In the genomic region with DNA sequence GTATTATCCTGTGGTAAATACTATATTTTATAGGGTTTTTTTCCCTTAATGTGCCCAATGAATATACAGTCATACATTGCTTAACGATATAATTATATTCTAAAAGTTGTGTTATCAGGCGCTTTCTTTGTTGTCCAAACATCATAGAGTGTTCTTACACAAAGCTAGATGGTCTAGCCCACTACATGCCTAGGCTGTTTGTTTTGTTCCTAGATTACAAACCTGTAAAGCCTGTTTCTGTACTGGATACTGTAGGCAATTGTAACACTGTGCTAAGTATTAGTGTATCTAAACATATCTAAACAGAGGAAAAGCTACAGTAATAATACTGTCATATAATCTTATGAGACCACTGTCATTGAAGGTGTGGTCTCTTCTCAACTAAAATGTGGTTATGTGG, we compare ENCODE assay signal across 18 cellular contexts.
"Had no signal": no experiment of that assay in that cellular context is flagged by ENCODE, and none has a peak within 500 bp of the region (broad histone marks: within the 10 kb centered on the region; RNA-seq: fewer than 3 reads in every experiment).

No MANE protein-coding gene starts in this region.

- FAIRE-seq: keratinocyte, urothelium cell line had no signal

- H3K4me1 ChIP-seq: neural progenitor cell had no signal

- H3K4me3 ChIP-seq: body of pancreas, neural progenitor cell, ovary, sigmoid colon, tibial artery had no signal

- H3K36me3 ChIP-seq: neural progenitor cell, ovary, sigmoid colon, tibial artery had no signal

- ATAC-seq: body of pancreas; left lobe of liver; stimulated activated naive CD8-positive, alpha-beta T cell treated with anti-CD3 and anti-CD28 coated beads, Interleukin-15, Interleukin-2, amounts not matched to agents 100 U/mL and 50 U/mL, for 24 hours had no signal

- H3K9me3 ChIP-seq: body of pancreas, ovary, sigmoid colon, tibial artery had no signal

- DNase-seq: activated CD4-positive, alpha-beta T cell treated with anti-CD3 and anti-CD28 coated beads, Interleukin-2, amount 50 U/mL, for 48 hours; activated naive CD8-positive, alpha-beta T cell treated with anti-CD3 and anti-CD28 coated beads for 36 hours; amniotic stem cell; body of pancreas; caudate nucleus; foreskin melanocyte; glutamatergic neuron; mammary epithelial cell; naive B cell; ovary; sigmoid colon; stimulated activated naive CD8-positive, alpha-beta T cell treated with anti-CD3 and anti-CD28 coated beads, Interleukin-15, Interleukin-2, amounts not matched to agents 100 U/mL and 50 U/mL, for 24 hours; substantia nigra; tibial artery had no signal

- H3K27me3 ChIP-seq: body of pancreas, neural progenitor cell, ovary, sigmoid colon, tibial artery had no signal

- H3K27ac ChIP-seq: body of pancreas, neural progenitor cell, sigmoid colon, tibial artery had no signal
